ENCODE assay signal across 21 cellular contexts in the genomic region with DNA sequence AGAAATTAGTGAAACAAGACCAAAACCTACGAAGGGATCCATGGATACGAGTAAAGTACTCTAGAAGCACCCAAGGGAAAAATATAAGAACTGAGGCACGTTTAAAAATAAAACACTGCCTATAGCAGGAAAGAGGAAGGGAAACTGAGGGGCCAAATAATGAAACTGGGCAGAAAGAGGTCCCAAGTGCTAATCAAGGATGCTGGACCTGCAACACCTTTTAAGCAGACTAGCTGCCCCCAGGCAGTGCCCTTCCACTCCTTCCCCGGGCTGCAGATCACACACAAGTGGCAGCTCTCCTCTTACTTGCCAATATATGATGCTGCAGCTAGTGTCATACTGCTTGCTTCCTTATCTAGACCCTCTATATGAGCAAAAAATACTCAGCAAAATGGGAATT.
"Had no signal": no experiment of that assay in that cellular context is flagged by ENCODE, and none has a peak within 500 bp of the region (broad histone marks: within the 10 kb centered on the region; RNA-seq: fewer than 3 reads in every experiment).

No MANE protein-coding gene starts in this region.

- H3K27me3 ChIP-seq: right atrium auricular region, tibial nerve had no signal

- H3K27me3 Mint-ChIP-seq: activated CD4-positive, alpha-beta memory T cell treated with anti-CD3 and anti-CD28 coated beads for 36 hours had no signal

- ATAC-seq: activated CD4-positive, alpha-beta T cell treated with anti-CD3 and anti-CD28 coated beads for 36 hours; activated CD8-positive, alpha-beta memory T cell treated with anti-CD3 and anti-CD28 coated beads, Interleukin-2, amount 10 ng/mL, durations not matched to agents 7 days and 5 days; stimulated activated naive CD8-positive, alpha-beta T cell treated with anti-CD3 and anti-CD28 coated beads, Interleukin-15, Interleukin-2, amounts not matched to agents 100 U/mL and 50 U/mL, for 24 hours had no signal

- H3K36me3 ChIP-seq: left ventricle myocardium inferior, prostate gland, right atrium auricular region, tibial nerve had no signal

- H3K9me3 Mint-ChIP-seq: activated CD4-positive, alpha-beta memory T cell treated with anti-CD3 and anti-CD28 coated beads for 36 hours; activated naive CD8-positive, alpha-beta T cell treated with anti-CD3 and anti-CD28 coated beads for 36 hours; dendritic cell treated with granulocyte-macrophage colony-stimulating factor and Interleukin-4, amounts not matched to agents 40 ng/mL and 50 ng/mL, for 4 days; memory B cell; neural crest cell; T-helper 2 cell treated with Interferon-gamma antibody and Interleukin-4, amounts not matched to agents 5 μg/mL and 100 μg/mL, for 36 hours; WTC11 had no signal

- H3K27ac ChIP-seq: left ventricle myocardium inferior, prostate gland, right atrium auricular region, tibial nerve had no signal

- H3K4me3 ChIP-seq: left ventricle myocardium inferior, prostate gland, right atrium auricular region, tibial nerve had no signal

- H3K4me1 ChIP-seq: prostate gland, right atrium auricular region had no signal

- H3K36me3 Mint-ChIP-seq: activated CD4-positive, alpha-beta memory T cell treated with anti-CD3 and anti-CD28 coated beads for 36 hours; activated CD8-positive, alpha-beta memory T cell treated with anti-CD3 and anti-CD28 coated beads, Interleukin-2, amount 10 ng/mL, durations not matched to agents 7 days and 5 days; activated naive CD8-positive, alpha-beta T cell treated with anti-CD3 and anti-CD28 coated beads for 36 hours; memory B cell; WTC11 had no signal

- H3K9me3 ChIP-seq: left ventricle myocardium inferior, prostate gland, right atrium auricular region, tibial nerve had no signal

- H3K4me1 Mint-ChIP-seq: activated CD4-positive, alpha-beta T cell treated with anti-CD3 and anti-CD28 coated beads for 36 hours; activated naive CD8-positive, alpha-beta T cell treated with anti-CD3 and anti-CD28 coated beads for 36 hours had no signal

- H3K27ac Mint-ChIP-seq: activated CD4-positive, alpha-beta memory T cell treated with anti-CD3 and anti-CD28 coated beads for 36 hours; activated CD4-positive, alpha-beta T cell treated with anti-CD3 and anti-CD28 coated beads for 36 hours; activated CD8-positive, alpha-beta memory T cell treated with anti-CD3 and anti-CD28 coated beads, Interleukin-2, amount 10 ng/mL, durations not matched to agents 7 days and 5 days; activated naive CD8-positive, alpha-beta T cell treated with anti-CD3 and anti-CD28 coated beads for 36 hours; dendritic cell treated with granulocyte-macrophage colony-stimulating factor and Interleukin-4, amounts not matched to agents 40 ng/mL and 50 ng/mL, for 4 days; memory B cell; T-helper 2 cell treated with Interferon-gamma antibody and Interleukin-4, amounts not matched to agents 5 μg/mL and 100 μg/mL, for 36 hours had no signal

- DNase-seq: activated CD4-positive, alpha-beta memory T cell treated with anti-CD3 and anti-CD28 coated beads for 36 hours; activated CD4-positive, alpha-beta T cell treated with anti-CD3 and anti-CD28 coated beads for 36 hours; activated CD8-positive, alpha-beta memory T cell treated with anti-CD3 and anti-CD28 coated beads, Interleukin-2, amount 10 ng/mL, durations not matched to agents 7 days and 5 days; activated naive CD8-positive, alpha-beta T cell treated with anti-CD3 and anti-CD28 coated beads for 36 hours; amniotic stem cell; effector CD8-positive, alpha-beta T cell; foreskin fibroblast; glutamatergic neuron; kidney; left ventricle myocardium inferior; stimulated activated CD4-positive, alpha-beta T cell treated with anti-CD3 and anti-CD28 coated beads, Interleukin-12 subunit alpha, Interleukin-12 subunit beta, amount 100 ng/mL, for 4 hours; stimulated activated CD4-positive, alpha-beta T cell treated with anti-CD3 and anti-CD28 coated beads, Interleukin-1b, Interleukin-23, amount 100 ng/mL, for 48 hours; stimulated activated naive CD8-positive, alpha-beta T cell treated with anti-CD3 and anti-CD28 coated beads, Interleukin-15, Interleukin-2, amounts not matched to agents 100 U/mL and 50 U/mL, for 24 hours had no signal

- H3K4me3 Mint-ChIP-seq: activated CD4-positive, alpha-beta memory T cell treated with anti-CD3 and anti-CD28 coated beads for 36 hours; activated CD4-positive, alpha-beta T cell treated with anti-CD3 and anti-CD28 coated beads for 36 hours; activated CD8-positive, alpha-beta memory T cell treated with anti-CD3 and anti-CD28 coated beads, Interleukin-2, amount 10 ng/mL, durations not matched to agents 7 days and 5 days; activated naive CD8-positive, alpha-beta T cell treated with anti-CD3 and anti-CD28 coated beads for 36 hours; dendritic cell treated with granulocyte-macrophage colony-stimulating factor and Interleukin-4, amounts not matched to agents 40 ng/mL and 50 ng/mL, for 4 days; memory B cell; neural crest cell; T-helper 2 cell treated with Interferon-gamma antibody and Interleukin-4, amounts not matched to agents 5 μg/mL and 100 μg/mL, for 36 hours; WTC11 had no signal
